In genomic region chr14:80074905-80075304, GRCh38 we compare ENCODE assay signal across 8 cellular contexts.
"Had no signal": no experiment of that assay in that cellular context is flagged by ENCODE, and none has a peak within 500 bp of the region (broad histone marks: within the 10 kb centered on the region; RNA-seq: fewer than 3 reads in every experiment).

No MANE protein-coding gene starts in this region.

- H3K4me2 ChIP-seq: KMS-11 had no signal

- H2AFZ ChIP-seq: GM23248 had no signal

- H3K9ac ChIP-seq: GM23248, KMS-11 had no signal

- H3K27ac ChIP-seq: GM23248, KMS-11 had no signal

- FAIRE-seq: H54, HTR-8/SVneo had no signal

- DNase-seq: GM23248, GOT3, H9, HCEC 1CT, KBM-7 had no signal

- H3K4me3 ChIP-seq: GM23248 had no signal
